In the genomic region with DNA sequence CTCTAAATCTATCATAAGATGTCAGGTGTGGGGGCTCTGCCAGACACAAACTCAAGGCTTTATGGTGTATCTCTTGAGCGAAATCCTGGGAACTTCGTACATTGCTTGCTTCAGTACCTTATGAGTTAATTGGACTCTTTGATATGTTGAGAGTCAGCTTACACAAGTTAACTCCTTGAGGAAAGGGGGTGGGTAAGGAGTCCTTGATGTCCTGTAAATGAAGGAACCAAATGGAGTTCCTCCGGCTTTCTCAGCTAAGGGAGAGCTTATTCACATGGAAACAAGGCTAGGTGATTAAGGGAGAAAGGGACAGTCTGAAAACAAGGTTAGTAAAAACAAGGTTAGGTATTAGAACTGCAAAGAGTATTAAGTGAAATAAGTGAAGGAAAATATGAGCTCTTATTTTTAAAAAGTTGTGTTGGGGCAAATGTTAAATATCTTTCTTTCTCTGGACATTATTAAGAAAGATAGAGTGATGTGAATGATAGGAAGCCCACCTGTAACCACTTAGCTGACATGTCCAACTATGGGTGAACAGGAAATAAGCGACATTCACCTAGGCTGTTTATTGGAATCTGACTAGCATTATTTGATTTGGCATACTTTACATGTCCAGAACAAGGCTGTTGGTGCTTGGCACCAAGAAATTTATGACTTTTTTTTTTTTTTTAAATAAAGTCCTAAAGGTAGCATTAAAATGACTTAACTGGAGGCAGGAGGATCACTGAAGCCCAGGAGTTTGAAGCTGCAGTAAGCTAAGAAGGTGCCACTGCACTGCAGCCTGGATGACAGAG, we compare ENCODE assay signal across 22 cellular contexts. TPM values are rescaled to one million over a fixed set of nuclear protein-coding genes. Genes with fewer than 3 reads are reported as not detected.
DNase-seq lines count a peak whose midpoint lies in the region; ATAC-seq, FAIRE-seq and TF ChIP-seq lines count a peak whose summit lies in the region.
"Had no signal": no experiment of that assay in that cellular context is flagged by ENCODE, and none has a peak within 500 bp of the region (broad histone marks: within the 10 kb centered on the region; RNA-seq: fewer than 3 reads in every experiment).

No MANE protein-coding gene starts in this region.

- no peaks in the 10 kb centered on the region for H3K79me2 ChIP-seq in H1 (ENCODE audit: control insufficient read depth in 1 of 2, insufficient read depth in 2 of 2, low read length in 2 of 2)

- no peak overlapping the region for H3K14ac ChIP-seq in H1 (ENCODE audit: insufficient read length)

- no peak overlapping the region for H3K18ac ChIP-seq in H1 (ENCODE audit: extremely low read depth, low read length)

- peaks cover 22% of the 10 kb centered on the region for H3K36me3 Mint-ChIP-seq in activated CD4-positive, alpha-beta T cell treated with anti-CD3 and anti-CD28 coated beads, Interleukin-2, amount 10 ng/mL, durations not matched to agents 24 days and 14 days (ENCODE audit: low read depth)
- peaks cover 28% of the 10 kb centered on the region for H3K36me3 Mint-ChIP-seq in activated CD4-positive, alpha-beta T cell treated with anti-CD3 and anti-CD28 coated beads for 36 hours (ENCODE audit: low read depth)

- peak overlapping the region; percentile 31 for H3K27ac Mint-ChIP-seq in activated CD4-positive, alpha-beta T cell treated with anti-CD3 and anti-CD28 coated beads, Interleukin-2, amount 10 ng/mL, durations not matched to agents 24 days and 14 days
- no peak overlapping the region for H3K27ac Mint-ChIP-seq in activated CD4-positive, alpha-beta T cell treated with anti-CD3 and anti-CD28 coated beads for 36 hours
- H3K27ac Mint-ChIP-seq: CD4-positive, CD25-positive, alpha-beta regulatory T cell had no signal

- no peak overlapping the region for H3K23ac ChIP-seq in H1 (ENCODE audit: insufficient read length)

- peak overlapping the region; percentile 12 to 47 (median 25); a peak in 6 of 8 replicates for H3K4me3 ChIP-seq in H1 (ENCODE audit: extremely low read depth in 1 of 4, insufficient read depth in 2 of 4, low read depth in 3 of 4, low read length in 4 of 4)
- peak overlapping the region; percentile 54; the same call in 1 of the 2 replicates for H3K4me3 ChIP-seq in iPS-20b (ENCODE audit: low read length)
- no peak overlapping the region for H3K4me3 ChIP-seq in pancreas
- H3K4me3 ChIP-seq in vagina, result no peak overlapping the region

- no peaks in the 10 kb centered on the region for H4K20me1 ChIP-seq in H1 (replicated peaks in 1 of 2; ENCODE audit: control insufficient read depth in 1 of 2, insufficient read depth in 2 of 2, low read length in 2 of 2)

- no peak for TF ChIP-seq RAD21 in H1 (IDR thresholded peaks at IDR 0.05 in 1 of 2, conservative IDR thresholded peaks at IDR 0.05 in 1 of 2; ENCODE audit: low read depth in 2 of 2, low read length in 2 of 2)

- no peak overlapping the region for H3K4me3 Mint-ChIP-seq in activated CD4-positive, alpha-beta T cell treated with anti-CD3 and anti-CD28 coated beads, Interleukin-2, amount 10 ng/mL, durations not matched to agents 24 days and 14 days
- H3K4me3 Mint-ChIP-seq in activated CD4-positive, alpha-beta T cell treated with anti-CD3 and anti-CD28 coated beads for 36 hours, result no peak overlapping the region
- H3K4me3 Mint-ChIP-seq: CD4-positive, CD25-positive, alpha-beta regulatory T cell had no signal

- no peak for DNase-seq in activated CD4-positive, alpha-beta T cell treated with anti-CD3 and anti-CD28 coated beads, Interleukin-2, amount 10 ng/mL, durations not matched to agents 24 days and 14 days
- no peak for DNase-seq in activated CD4-positive, alpha-beta T cell treated with anti-CD3 and anti-CD28 coated beads for 36 hours
- DNase-seq in H1 (ENCODE audit: low read depth in 1 of 2, low spot score in 2 of 2) (no peak), pancreas (no peak), vagina (ENCODE audit: extremely low spot score in 2 of 2) (no peak), DMS53 (lab: John Stamatoyannopoulos, UW) (no peak)
- DNase-seq in NK-92 treated with Interleukin-12 subunit alpha and Interleukin-12 subunit beta, amount 100 ng/mL, for 24 hours (lab: John Stamatoyannopoulos, UW), result no peak
- DNase-seq: 8988T; BE2C; CD4-positive, CD25-positive, alpha-beta regulatory T cell; COR-L47; DMS 273 treated with DMSO at 0.1 percent for 48 hours; GF-D8; H7; KG1; NCI-H1105 treated with DMSO at 0.1 percent for 48 hours; NCI-H1694 treated with DMSO at 0.1 percent for 48 hours; NCI-H748 treated with DMSO at 0.1 percent for 48 hours; OCI-M1; SHP77; SK-N-SH had no signal

- H2AFZ ChIP-seq in H1 (ENCODE audit: low read length), result no peak overlapping the region

- H3K9me3 Mint-ChIP-seq in activated CD4-positive, alpha-beta T cell treated with anti-CD3 and anti-CD28 coated beads, Interleukin-2, amount 10 ng/mL, durations not matched to agents 24 days and 14 days, result no peaks in the 10 kb centered on the region
- H3K9me3 Mint-ChIP-seq in activated CD4-positive, alpha-beta T cell treated with anti-CD3 and anti-CD28 coated beads for 36 hours (ENCODE audit: low read depth), result no peaks in the 10 kb centered on the region
- H3K9me3 Mint-ChIP-seq: CD4-positive, CD25-positive, alpha-beta regulatory T cell had no signal

- H3K9me3 ChIP-seq in H1 (ENCODE audit: insufficient read depth in 2 of 2, low read depth in 1 of 2, low read length in 1 of 2) (no peaks in the 10 kb centered on the region), iPS-20b (ENCODE audit: insufficient read depth, low read depth, low read length) (no peaks in the 10 kb centered on the region), pancreas (no peaks in the 10 kb centered on the region), vagina (no peaks in the 10 kb centered on the region)
- H3K9me3 ChIP-seq: BE2C, SK-N-SH had no signal

- H3K56ac ChIP-seq in H1 (replicated peaks; ENCODE audit: insufficient read length, low read depth, low read length), result no peak overlapping the region

- H3K4me1 ChIP-seq in H1 (replicated peaks in 1 of 4; ENCODE audit: control insufficient read depth in 3 of 4, insufficient read depth in 4 of 4, low read length in 3 of 4) (peaks cover 0 to 10% (median 3%) of the 10 kb centered on the region in 4 experiments; a peak in 3 of 7 replicates), iPS-20b (ENCODE audit: insufficient read depth, low read length) (peaks cover 13% of the 10 kb centered on the region; the same call in 1 of the 2 replicates), pancreas (peaks cover 16 to 32% (median 26%) of the 10 kb centered on the region in 3 donors), vagina (no peaks in the 10 kb centered on the region)
- H3K4me1 ChIP-seq: BE2C had no signal

- peak overlapping the region; percentile 61 for H4K5ac ChIP-seq in H1 (ENCODE audit: insufficient read length, low read depth, low read length)

- H3K4me1 Mint-ChIP-seq in activated CD4-positive, alpha-beta T cell treated with anti-CD3 and anti-CD28 coated beads, Interleukin-2, amount 10 ng/mL, durations not matched to agents 24 days and 14 days, result no peaks in the 10 kb centered on the region
- no peaks in the 10 kb centered on the region for H3K4me1 Mint-ChIP-seq in activated CD4-positive, alpha-beta T cell treated with anti-CD3 and anti-CD28 coated beads for 36 hours

- no peak overlapping the region for H3K9ac ChIP-seq in H1 (replicated peaks in 1 of 4; ENCODE audit: extremely low read depth in 1 of 4, low read depth in 3 of 4, low read length in 3 of 4)
- H3K9ac ChIP-seq in iPS-20b (ENCODE audit: low read depth, low read length), result peak overlapping the region; percentile 59; the same call in 1 of the 2 replicates
- H3K9ac ChIP-seq: SK-N-SH had no signal

- peak; percentile 91 for FAIRE-seq in H1 (lab: Jason Lieb, UNC)
- FAIRE-seq in pancreas (lab: Jason Lieb, UNC), result no peak

- WGBS in H1 (ENCODE audit: extremely low coverage in 1 of 2, insufficient coverage in 1 of 2, insufficient read length in 1 of 2, insufficient replicate concordance in 2 of 2, low coverage in 1 of 2, low lambda C conversion rate in 2 of 2, missing lambda C conversion rate in 1 of 2), 2 experiments, result 14% methylated on average over 4 of the region's 4 CpGs; no CpG with 5 or more reads in 1 of the 2 experiments
- 23 to 32% methylated on average over 4 of the region's 4 CpGs for WGBS in pancreas, 2 donors

- H4K8ac ChIP-seq in H1 (ENCODE audit: extremely low read depth, insufficient read depth, low read length), result no peak overlapping the region

- POLR2A ChIA-PET in activated CD4-positive, alpha-beta T cell treated with anti-CD3 and anti-CD28 coated beads for 36 hours (lab: Charles Lee), result no interaction called here
- POLR2A ChIA-PET in H1 (lab: Charles Lee; ENCODE audit: partially characterized antibody), result no interaction called here

- H3K79me1 ChIP-seq in H1 (ENCODE audit: low read depth, low read length), result no peaks in the 10 kb centered on the region

- no peaks in the 10 kb centered on the region for H3K27me3 Mint-ChIP-seq in activated CD4-positive, alpha-beta T cell treated with anti-CD3 and anti-CD28 coated beads, Interleukin-2, amount 10 ng/mL, durations not matched to agents 24 days and 14 days
- no peaks in the 10 kb centered on the region for H3K27me3 Mint-ChIP-seq in activated CD4-positive, alpha-beta T cell treated with anti-CD3 and anti-CD28 coated beads for 36 hours
- H3K27me3 Mint-ChIP-seq: CD4-positive, CD25-positive, alpha-beta regulatory T cell had no signal

- no peak for TF ChIP-seq CTCF in H1 (IDR thresholded peaks at IDR 0.05; ENCODE audit: control extremely low read depth in 1 of 3, insufficient read depth in 1 of 3, low read depth in 1 of 3, low read length in 3 of 3)
- no peak for TF ChIP-seq CTCF in pancreas (IDR thresholded peaks at IDR 0.05)
- no peak for TF ChIP-seq CTCF in vagina (IDR thresholded peaks at IDR 0.05)

- no peak for TF ChIP-seq EP300 in H1 (IDR thresholded peaks at IDR 0.05; ENCODE audit: borderline replicate concordance in 1 of 2, low read depth in 2 of 2, low read length in 2 of 2)

- no peak overlapping the region for H2BK120ac ChIP-seq in H1 (replicated peaks; ENCODE audit: low read depth, low read length)

- peak overlapping the region; percentile 63 to 80 for H3K4me2 ChIP-seq in H1 (ENCODE audit: insufficient read depth in 1 of 2, low read depth in 2 of 2, low read length in 2 of 2)
- H3K4me2 ChIP-seq: SK-N-SH had no signal

- peaks cover 0 to 13% (median 0%) of the 10 kb centered on the region in 4 experiments; a peak in 3 of 8 replicates for H3K36me3 ChIP-seq in H1 (ENCODE audit: control insufficient read depth in 2 of 4, insufficient read depth in 4 of 4, low read length in 3 of 4)
- H3K36me3 ChIP-seq in iPS-20b (ENCODE audit: insufficient read depth, low read depth, low read length), result no peaks in the 10 kb centered on the region
- H3K36me3 ChIP-seq in pancreas, result no peaks in the 10 kb centered on the region
- H3K36me3 ChIP-seq in vagina, result peaks cover 0 to 6% of the 10 kb centered on the region in 2 donors
- H3K36me3 ChIP-seq: BE2C had no signal

- H2BK12ac ChIP-seq in H1 (ENCODE audit: low read depth, low read length), result no peak overlapping the region

- no peak overlapping the region for H2AK5ac ChIP-seq in H1 (ENCODE audit: low read depth, low read length)

- H3K27ac ChIP-seq in H1 (ENCODE audit: low read depth, low read length) (no peak overlapping the region), iPS-20b (ENCODE audit: low read length) (no peak overlapping the region), pancreas (peak overlapping the region in 2 of 4 donors; percentile 48 to 55), vagina (no peak overlapping the region)

- H2BK15ac ChIP-seq in H1 (ENCODE audit: low read length), result no peak overlapping the region

- no peak overlapping the region for H4K91ac ChIP-seq in H1 (replicated peaks; ENCODE audit: insufficient read length, low read length)

- H3K23me2 ChIP-seq in H1 (ENCODE audit: low read depth, low read length), result no peaks in the 10 kb centered on the region

- H3K4ac ChIP-seq in H1 (replicated peaks; ENCODE audit: insufficient read length, low read depth, low read length), result no peak overlapping the region

- no peak for ATAC-seq in activated CD4-positive, alpha-beta T cell treated with anti-CD3 and anti-CD28 coated beads for 36 hours
- ATAC-seq in pancreas, result peak; percentile 70 to 84 (median 80)

- H3K27me3 ChIP-seq in H1 (replicated peaks in 1 of 4; ENCODE audit: control insufficient read depth in 3 of 4, extremely low read depth in 1 of 4, insufficient read depth in 3 of 4, low read length in 3 of 4) (no peaks in the 10 kb centered on the region), iPS-20b (ENCODE audit: insufficient read depth, low read length) (no peaks in the 10 kb centered on the region), pancreas (no peaks in the 10 kb centered on the region), vagina (no peaks in the 10 kb centered on the region)
- H3K27me3 ChIP-seq: BE2C had no signal

- TF ChIP-seq POLR2A in H1 (IDR thresholded peaks at IDR 0.05; ENCODE audit: control extremely low read depth in 1 of 2, low read depth in 2 of 2, low read length in 2 of 2) (no peak), vagina (IDR thresholded peaks at IDR 0.05) (no peak)

- no peak overlapping the region for H2BK5ac ChIP-seq in H1 (ENCODE audit: low read depth, low read length)

- intact Hi-C loops in activated CD4-positive, alpha-beta T cell treated with anti-CD3 and anti-CD28 coated beads, Interleukin-2, amount 10 ng/mL, durations not matched to agents 24 days and 14 days (cut with micrococcal nuclease), result no loop called here
- intact Hi-C loops in activated CD4-positive, alpha-beta T cell treated with anti-CD3 and anti-CD28 coated beads for 36 hours (cut with DNase I, micrococcal nuclease), result no loop called here
- intact Hi-C loops in pancreas (cut with DNase I), result no loop called here
- intact Hi-C loops in vagina (cut with DNase I), result no loop called here

- no peak overlapping the region for H2BK20ac ChIP-seq in H1 (ENCODE audit: low read length)

- CTCF ChIA-PET in activated CD4-positive, alpha-beta T cell treated with anti-CD3 and anti-CD28 coated beads for 36 hours (lab: Charles Lee), result interaction anchor here (0.7 to 1.2 kb wide), 2 partner anchors 11 to 82 kb away, joined by 3 read pairs; no protein-coding TSS in a partner anchor
- CTCF ChIA-PET in H1 (lab: Charles Lee; ENCODE audit: partially characterized antibody), result interaction anchor here (0.5 to 3.5 kb wide), 6 partner anchors 10 to 513 kb away, joined by 3 to 20 read pairs (median 4); no protein-coding TSS in a partner anchor

RNA-seq across cellular contexts. Expression of gene GTF2H5, which starts 26.5 kb away (rescaled TPM):
- total RNA-seq in activated CD4-positive, alpha-beta T cell treated with anti-CD3 and anti-CD28 coated beads, Interleukin-2, amount 10 ng/mL, durations not matched to agents 24 days and 14 days, result 25.4 and 25.6 TPM in 2 replicates
- total RNA-seq in activated CD4-positive, alpha-beta T cell treated with anti-CD3 and anti-CD28 coated beads for 36 hours, result 10 to 100 TPM; 21.0 to 30.0 TPM
- 12.5 and 15.8 TPM in 2 replicates for total RNA-seq in H1 (2021; fragmentation: NEBNext Ultra II Directional; extraction: Animal tissue kit (Norgen Biotek cat#: 25700))
- polyA plus RNA-seq in H1 (2011; rRNA removed), result 2.8 and 5.1 TPM in 2 replicates
- polyA plus RNA-seq in H1 (2011; cell fraction: cytosol; rRNA removed), result 9.9 TPM
- polyA plus RNA-seq in H1 (2011; cell fraction: nucleus; rRNA removed), result 0.86 TPM
- polyA plus RNA-seq in H1 (2012, experiment 1 of 2), result 8.4 to 15.2 TPM (median 8.6 TPM) in 4 replicates
- 1.4 TPM for polyA plus RNA-seq in H1 (2012, experiment 2 of 2)
- polyA plus RNA-seq in H1 (2013, experiment 1 of 2), result 21.2 TPM
- polyA plus RNA-seq in H1 (2013, experiment 2 of 2), result 21.1 TPM
- 1.1 and 1.8 TPM in 2 replicates for polyA minus RNA-seq in H1 (2011; rRNA and poly(A)+ RNA removed)
- polyA minus RNA-seq in H1 (2011; cell fraction: cytosol; rRNA and poly(A)+ RNA removed), result 0.29 TPM
- polyA minus RNA-seq in H1 (2011; cell fraction: nucleus; rRNA and poly(A)+ RNA removed), result 0.60 TPM
- 10 to 100 TPM in 1 of 6 donors, 1 to 10 TPM in 5; 7.0 to 12.5 (median 8.7) TPM for total RNA-seq in pancreas
- polyA plus RNA-seq in pancreas, result 10 to 100 TPM in 1 of 2 donors, 1 to 10 TPM in 1; 3.8 to 11.9 TPM
- 2.5 TPM for total RNA-seq in vagina

RNA-seq across cellular contexts. Expression of gene SERAC1, which starts 26.6 kb away (rescaled TPM):
- 4.6 and 5.4 TPM in 2 replicates for total RNA-seq in activated CD4-positive, alpha-beta T cell treated with anti-CD3 and anti-CD28 coated beads, Interleukin-2, amount 10 ng/mL, durations not matched to agents 24 days and 14 days
- total RNA-seq in activated CD4-positive, alpha-beta T cell treated with anti-CD3 and anti-CD28 coated beads for 36 hours, result 1 to 10 TPM; 3.9 to 5.7 TPM
- total RNA-seq in H1 (2021; fragmentation: NEBNext Ultra II Directional; extraction: Animal tissue kit (Norgen Biotek cat#: 25700)), result 9.0 and 10.2 TPM in 2 replicates
- polyA plus RNA-seq in H1 (2011; rRNA removed), result 4.1 and 7.3 TPM in 2 replicates
- polyA plus RNA-seq in H1 (2011; cell fraction: cytosol; rRNA removed), result 7.5 TPM
- 3.7 TPM for polyA plus RNA-seq in H1 (2011; cell fraction: nucleus; rRNA removed)
- 7.1 to 10.1 TPM (median 8.6 TPM) in 4 replicates for polyA plus RNA-seq in H1 (2012, experiment 1 of 2)
- polyA plus RNA-seq in H1 (2012, experiment 2 of 2), result 0.92 TPM
- 3.3 TPM for polyA plus RNA-seq in H1 (2013, experiment 1 of 2)
- 3.2 TPM for polyA plus RNA-seq in H1 (2013, experiment 2 of 2)
- 12.5 and 13.8 TPM in 2 replicates for polyA minus RNA-seq in H1 (2011; rRNA and poly(A)+ RNA removed)
- 9.0 TPM for polyA minus RNA-seq in H1 (2011; cell fraction: cytosol; rRNA and poly(A)+ RNA removed)
- polyA minus RNA-seq in H1 (2011; cell fraction: nucleus; rRNA and poly(A)+ RNA removed), result 10.2 TPM
- total RNA-seq in pancreas, result 10 to 100 TPM in 1 of 6 donors, 1 to 10 TPM in 5; 7.0 to 14.3 (median 8.1) TPM
- polyA plus RNA-seq in pancreas, result 10 to 100 TPM in 1 of 2 donors, 1 to 10 TPM in 1; 6.3 to 13.1 TPM
- total RNA-seq in vagina, result 10.1 TPM

Comparison
In these comparisons a context has a peak if more than half of its experiments do, and no peak if none do; other contexts are left out.
1. H3K4me3 ChIP-seq: peak in H1 (4 of 4) and iPS-20b (single experiment); none in pancreas (0 of 4) and vagina (0 of 2).